9 cellular contexts compared by ENCODE assay signal in genomic region chr15:40914486-40914885, GRCh38. TPM values are rescaled to one million over a fixed set of nuclear protein-coding genes. Genes with fewer than 3 reads are reported as not detected.
A peak's percentile ranks its signal among the peaks of the same experiment; 100 is the strongest.
DNase-seq lines count a peak whose midpoint lies in the region; ATAC-seq and TF ChIP-seq lines count a peak whose summit lies in the region.
"Had no signal": no experiment of that assay in that cellular context is flagged by ENCODE, and none has a peak within 500 bp of the region (broad histone marks: within the 10 kb centered on the region; RNA-seq: fewer than 3 reads in every experiment).

No MANE protein-coding gene starts in this region.

- H3K4me1 Mint-ChIP-seq in osteocyte (ENCODE audit: unreplicated experiment), result peaks cover 8% of the 10 kb centered on the region

- H3K9me3 Mint-ChIP-seq in osteocyte (ENCODE audit: unreplicated experiment), result no peaks in the 10 kb centered on the region

- H3K27me3 Mint-ChIP-seq in osteocyte (ENCODE audit: unreplicated experiment), result no peaks in the 10 kb centered on the region

- DNase-seq in GM13977 (ENCODE audit: low spot score) (no peak), RPMI8226 (peak; percentile 44), osteocyte (ENCODE audit: extremely low spot score, unreplicated experiment) (no peak)
- DNase-seq: activated CD8-positive, alpha-beta memory T cell treated with anti-CD3 and anti-CD28 coated beads, Interleukin-2, amount 50 U/mL, for 48 hours; NCI-H446; stimulated activated CD4-positive, alpha-beta T cell treated with anti-CD3 and anti-CD28 coated beads, Interleukin-15, amount 100 ng/mL, for 24 hours had no signal

- H3K4me3 Mint-ChIP-seq in osteocyte (ENCODE audit: unreplicated experiment), result no peak overlapping the region

- ATAC-seq in GM18867 (IDR thresholded peaks at IDR 0.05; ENCODE audit: unreplicated experiment) (no peak), HG03095 (IDR thresholded peaks at IDR 0.05; ENCODE audit: unreplicated experiment) (no peak)
- ATAC-seq: gastroesophageal sphincter had no signal

- peak; percentile 8 for TF ChIP-seq CTCF in GM13977 (IDR thresholded peaks at IDR 0.05; ENCODE audit: extremely low read depth, insufficient read depth, missing control alignments)
- TF ChIP-seq CTCF in osteocyte (IDR thresholded peaks at IDR 0.05), result peak; percentile 9

- H3K36me3 Mint-ChIP-seq in osteocyte (ENCODE audit: unreplicated experiment), result no peaks in the 10 kb centered on the region

- H3K27ac Mint-ChIP-seq in osteocyte (ENCODE audit: unreplicated experiment), result no peak overlapping the region

- in situ Hi-C loops in GM13977 (cut with MboI; ENCODE audit: low pct_unique_long_range_greater_than_20kb, low sequenced_read_pairs, unreplicated experiment), result no loop called here

RNA-seq across cellular contexts. Expression of gene DLL4, which starts 14.7 kb away (rescaled TPM):
- 0.39 and 0.54 TPM in 2 replicates for total RNA-seq in osteocyte

RNA-seq across cellular contexts. Expression of gene VPS18, which starts 20.2 kb away (rescaled TPM):
- total RNA-seq in osteocyte, result 36.7 and 40.5 TPM in 2 replicates

RNA-seq across cellular contexts. Expression of gene CHAC1, which starts 38.8 kb away (rescaled TPM):
- total RNA-seq in osteocyte, result 33.3 and 39.3 TPM in 2 replicates

RNA-seq across cellular contexts. Expression of gene RHOV, which starts 40.5 kb away (rescaled TPM):
- total RNA-seq in osteocyte, result 0.34 and 0.46 TPM in 2 replicates
